Comparison of ENCODE assay signal across 27 cellular contexts in the genomic region with DNA sequence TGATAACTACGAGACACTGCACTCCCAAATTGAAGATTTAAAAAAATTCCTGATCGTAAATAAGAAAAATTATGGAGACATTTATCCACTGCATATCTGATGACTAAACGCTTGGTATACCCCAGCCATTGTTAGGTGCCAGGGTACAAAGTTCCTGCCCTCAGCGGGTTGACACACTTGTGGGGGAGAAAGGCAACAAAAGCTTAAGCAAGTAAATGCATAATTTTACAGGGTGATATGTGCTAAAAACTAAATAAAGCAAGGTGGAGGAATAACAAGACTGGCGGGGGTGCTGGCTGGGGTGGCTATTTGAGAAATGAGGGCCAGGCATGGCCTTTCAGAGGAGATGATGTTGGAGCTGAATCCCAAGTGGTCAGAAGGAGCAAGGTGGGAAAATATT.
"Had no signal": no experiment of that assay in that cellular context is flagged by ENCODE, and none has a peak within 500 bp of the region (broad histone marks: within the 10 kb centered on the region; RNA-seq: fewer than 3 reads in every experiment).

No MANE protein-coding gene starts in this region.

- H3K36me3 ChIP-seq: esophagus squamous epithelium, neutrophil, sigmoid colon, vagina had no signal

- H3K36me3 Mint-ChIP-seq: mesothelial cell of epicardium; naive B cell; stimulated activated effector memory CD8-positive, alpha-beta T cell treated with anti-CD3 and anti-CD28 coated beads, Interleukin-12 subunit alpha, Interleukin-12 subunit beta, amount 100 ng/mL, for 72 hours had no signal

- H3K4me3 Mint-ChIP-seq: activated CD4-positive, alpha-beta T cell treated with anti-CD3 and anti-CD28 coated beads, Interleukin-2, amount 10 ng/mL, durations not matched to agents 7 days and 5 days; activated CD8-positive, alpha-beta T cell treated with anti-CD3 and anti-CD28 coated beads for 36 hours; activated naive CD4-positive, alpha-beta T cell treated with anti-CD3 and anti-CD28 coated beads, Interleukin-2, amount 50 U/mL, for 24 hours; activated T-cell treated with anti-CD3 and anti-CD28 coated beads, Interleukin-2, amount 50 U/mL, for 4 hours; activated T-helper 17 cell treated with anti-CD3 and anti-CD28 coated beads, Interleukin-2, amount 50 U/mL, for 72 hours; mesothelial cell of epicardium; nephron progenitor cell; stimulated activated effector memory CD8-positive, alpha-beta T cell treated with anti-CD3 and anti-CD28 coated beads, Interleukin-12 subunit alpha, Interleukin-12 subunit beta, amount 100 ng/mL, for 72 hours; stimulated activated naive CD8-positive, alpha-beta T cell treated with anti-CD3 and anti-CD28 coated beads, Interleukin-15, amount 100 ng/mL, for 72 hours; T-helper 1 cell treated with Interleukin-12 subunit alpha and Interleukin-12 subunit beta and Interleukin-4 antibody, amounts not matched to agents 30 μg/mL and 1 μg/mL, for 36 hours; type B pancreatic cell had no signal

- H3K27me3 ChIP-seq: esophagus squamous epithelium, sigmoid colon, vagina had no signal

- H3K4me1 Mint-ChIP-seq: mesothelial cell of epicardium had no signal

- DNase-seq: activated CD4-positive, alpha-beta T cell treated with anti-CD3 and anti-CD28 coated beads for 1 hour; activated CD4-positive, alpha-beta T cell treated with anti-CD3 and anti-CD28 coated beads, Interleukin-2, amount 10 ng/mL, durations not matched to agents 7 days and 5 days; activated CD8-positive, alpha-beta T cell treated with anti-CD3 and anti-CD28 coated beads for 36 hours; activated T-cell treated with anti-CD3 and anti-CD28 coated beads, Interleukin-2, amount 50 U/mL, for 4 hours; anterior cingulate cortex; dermis blood vessel endothelial cell; effector CD4-positive, alpha-beta T cell; esophagus squamous epithelium; foreskin melanocyte; left ventricle myocardium superior; mammary epithelial cell; naive B cell; nephron progenitor cell; sigmoid colon; small intestine; stimulated activated CD4-positive, alpha-beta T cell treated with anti-CD3 and anti-CD28 coated beads, Interleukin-4, amount 100 ng/mL, for 24 hours; stimulated activated naive CD8-positive, alpha-beta T cell treated with anti-CD3 and anti-CD28 coated beads, Interleukin-15, amount 100 ng/mL, for 72 hours; substantia nigra had no signal

- H3K9me3 ChIP-seq: esophagus squamous epithelium, neutrophil, sigmoid colon, vagina had no signal

- H3K4me3 ChIP-seq: esophagus squamous epithelium, sigmoid colon, vagina had no signal

- ATAC-seq: activated CD8-positive, alpha-beta T cell treated with anti-CD3 and anti-CD28 coated beads for 36 hours; activated T-cell treated with anti-CD3 and anti-CD28 coated beads, Interleukin-2, amount 50 U/mL, for 4 hours; activated T-helper 17 cell treated with anti-CD3 and anti-CD28 coated beads, Interleukin-2, amount 50 U/mL, for 72 hours; left ventricle myocardium superior; stimulated activated effector memory CD8-positive, alpha-beta T cell treated with anti-CD3 and anti-CD28 coated beads, Interleukin-12 subunit alpha, Interleukin-12 subunit beta, amount 100 ng/mL, for 72 hours; stimulated activated naive CD8-positive, alpha-beta T cell treated with anti-CD3 and anti-CD28 coated beads, Interleukin-15, amount 100 ng/mL, for 72 hours had no signal

- H3K27me3 Mint-ChIP-seq: activated CD8-positive, alpha-beta T cell treated with anti-CD3 and anti-CD28 coated beads for 36 hours; activated naive CD4-positive, alpha-beta T cell treated with anti-CD3 and anti-CD28 coated beads, Interleukin-2, amount 50 U/mL, for 24 hours; naive B cell; type B pancreatic cell had no signal

- H3K27ac Mint-ChIP-seq: activated CD4-positive, alpha-beta T cell treated with anti-CD3 and anti-CD28 coated beads, Interleukin-2, amount 10 ng/mL, durations not matched to agents 7 days and 5 days; activated CD8-positive, alpha-beta T cell treated with anti-CD3 and anti-CD28 coated beads for 36 hours; activated naive CD4-positive, alpha-beta T cell treated with anti-CD3 and anti-CD28 coated beads, Interleukin-2, amount 50 U/mL, for 24 hours; activated T-helper 17 cell treated with anti-CD3 and anti-CD28 coated beads, Interleukin-2, amount 50 U/mL, for 72 hours; mesothelial cell of epicardium; nephron progenitor cell; stimulated activated effector memory CD8-positive, alpha-beta T cell treated with anti-CD3 and anti-CD28 coated beads, Interleukin-12 subunit alpha, Interleukin-12 subunit beta, amount 100 ng/mL, for 72 hours; stimulated activated naive CD8-positive, alpha-beta T cell treated with anti-CD3 and anti-CD28 coated beads, Interleukin-15, amount 100 ng/mL, for 72 hours; T-helper 1 cell treated with Interleukin-12 subunit alpha and Interleukin-12 subunit beta and Interleukin-4 antibody, amounts not matched to agents 30 μg/mL and 1 μg/mL, for 36 hours; type B pancreatic cell had no signal

- H3K27ac ChIP-seq: epithelial cell of prostate, esophagus squamous epithelium, neutrophil, sigmoid colon, vagina had no signal
